Comparison of ENCODE assay signal across 1 cellular context in genomic region chr15:64503197-64503596, GRCh38.
TF ChIP-seq lines count a peak whose summit lies in the region.

No MANE protein-coding gene starts in this region.

TF ChIP-seq in WTC11, 78 proteins besides CTCF, POLR2A, EP300 and RAD21 (continued from another document):
- no peak for TF ChIP-seq FOXJ3 (CRISPR knock-in tag; IDR thresholded peaks at IDR 0.05; ENCODE audit: borderline replicate concordance)
- TF ChIP-seq SMAD3 (CRISPR knock-in tag; IDR thresholded peaks at IDR 0.05; ENCODE audit: borderline replicate concordance): no peak
- TF ChIP-seq ZNF232 (CRISPR knock-in tag; IDR thresholded peaks at IDR 0.05): no peak
